10 cellular contexts compared by ENCODE assay signal in the genomic region with DNA sequence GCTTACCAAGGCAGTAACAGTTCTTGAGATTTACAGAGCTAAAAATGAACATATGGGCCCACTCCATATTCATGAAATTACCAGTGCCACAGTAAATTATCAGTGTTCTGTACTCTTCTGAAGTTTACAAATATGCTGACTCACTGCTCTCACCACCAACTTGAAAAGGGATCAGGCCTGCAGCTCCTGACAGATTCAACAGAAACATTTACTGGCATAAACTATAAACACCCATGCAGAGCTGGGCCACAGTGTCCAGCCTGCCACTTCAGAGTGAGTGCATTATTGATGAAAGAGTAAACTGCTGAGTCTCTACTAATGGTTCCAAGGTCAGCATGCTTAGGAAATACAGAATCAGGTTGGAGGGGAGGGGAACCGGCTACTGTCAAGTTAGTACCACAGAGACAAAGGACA.
DNase-seq lines count a peak whose midpoint lies in the region; ATAC-seq, FAIRE-seq and TF ChIP-seq lines count a peak whose summit lies in the region.
"Had no signal": no experiment of that assay in that cellular context is flagged by ENCODE, and none has a peak within 500 bp of the region (broad histone marks: within the 10 kb centered on the region; RNA-seq: fewer than 3 reads in every experiment).

No MANE protein-coding gene starts in this region.

- POLR2A ChIA-PET in A673 (lab: Charles Lee; ENCODE audit: low non-redundant PET) = no interaction called here

- no peaks in the 10 kb centered on the region for H3K27me3 ChIP-seq in A673 (replicated peaks; ENCODE audit: insufficient read depth, low read depth, low read length, poor library complexity)
- no peaks in the 10 kb centered on the region for H3K27me3 ChIP-seq in KMS-11 (ENCODE audit: insufficient read depth, low read depth)
- H3K27me3 ChIP-seq in bronchial epithelial cell (ENCODE audit: control insufficient read depth, insufficient read depth, low read length) = no peaks in the 10 kb centered on the region

- no peaks in the 10 kb centered on the region for H3K9me3 ChIP-seq in A673 (ENCODE audit: low read depth, low read length, poor library complexity, severe bottlenecking)
- H3K9me3 ChIP-seq: thoracic aorta had no signal

- DNase-seq in A673 (ENCODE audit: low spot score) (peak; percentile 39), bronchial epithelial cell (ENCODE audit: low read depth) (peak; percentile 38), lung microvascular endothelial cell (ENCODE audit: low read depth in 2 of 2) (peak; percentile 19 to 36), cerebellar nuclear complex (lab: John Stamatoyannopoulos, UW) (no peak), NCI-H748 treated with DMSO at 0.1 percent for 48 hours (lab: John Stamatoyannopoulos, UW) (no peak)
- DNase-seq: activated B cell treated with CpG ODN at 0.5 μM for 24 hours had no signal

- H3K4me3 ChIP-seq in A673 (ENCODE audit: low read depth, low read length, poor library complexity, severe bottlenecking) = no peak overlapping the region
- H3K4me3 ChIP-seq in KMS-11 (IDR thresholded peaks at IDR 0.05; ENCODE audit: insufficient read depth, low read depth, low read length) = no peak overlapping the region
- no peak overlapping the region for H3K4me3 ChIP-seq in bronchial epithelial cell (ENCODE audit: low read depth, low read length)
- H3K4me3 ChIP-seq: thoracic aorta had no signal

- H3K36me3 ChIP-seq in A673 (ENCODE audit: insufficient read depth, low read length, poor library complexity, severe bottlenecking) (peaks cover 18% of the 10 kb centered on the region), KMS-11 (ENCODE audit: insufficient read depth) (no peaks in the 10 kb centered on the region; the same call in 1 of the 2 replicates), bronchial epithelial cell (ENCODE audit: control insufficient read depth, insufficient read depth, low read length) (peaks cover 7% of the 10 kb centered on the region)
- H3K36me3 ChIP-seq: thoracic aorta had no signal

- H3K27ac ChIP-seq in A673 (ENCODE audit: low read depth, low read length, poor library complexity, severe bottlenecking) = peak overlapping the region; percentile 40
- peak overlapping the region; percentile 94 for H3K27ac ChIP-seq in KMS-11
- H3K27ac ChIP-seq: thoracic aorta had no signal

- peak overlapping the region; percentile 60; the same call in 1 of the 2 replicates for H3K9ac ChIP-seq in KMS-11

- H3K4me1 ChIP-seq in A673 (ENCODE audit: insufficient read depth, low read length, poor library complexity, severe bottlenecking) (peaks cover 54% of the 10 kb centered on the region), KMS-11 (ENCODE audit: low read depth, poor library complexity, severe bottlenecking) (peaks cover 67% of the 10 kb centered on the region)

- ATAC-seq in GM18861 (IDR thresholded peaks at IDR 0.05; ENCODE audit: unreplicated experiment) = no peak
- no peak for ATAC-seq in GM21529 (IDR thresholded peaks at IDR 0.05; ENCODE audit: unreplicated experiment)

- no peak overlapping the region for H2AFZ ChIP-seq in KMS-11 (ENCODE audit: low read depth)

- intact Hi-C loops in A673 (cut with micrococcal nuclease; ENCODE audit: unreplicated experiment) = no loop called here

- TF ChIP-seq CTCF in A673 (conservative IDR thresholded peaks at IDR 0.05; ENCODE audit: low read depth, low read length) = no peak
- TF ChIP-seq CTCF in KMS-11 (conservative IDR thresholded peaks at IDR 0.05; ENCODE audit: low read depth, low read length) = no peak
- no peak for TF ChIP-seq CTCF in bronchial epithelial cell (IDR thresholded peaks at IDR 0.05; ENCODE audit: insufficient read depth, low read length, severe bottlenecking)

- no TSS peak for BruUV-seq in A673 (replicated peaks; lab: Mats Ljungman, UMichigan)

- CTCF ChIA-PET in A673 (lab: Charles Lee) = no interaction called here

- H3K4me2 ChIP-seq in KMS-11 = peak overlapping the region; percentile 55

- no peaks in the 10 kb centered on the region for H4K20me1 ChIP-seq in KMS-11 (ENCODE audit: insufficient read depth)

- no peak for FAIRE-seq in bronchial epithelial cell (lab: Jason Lieb, UNC)

- peaks cover 33% of the 10 kb centered on the region for H3K79me2 ChIP-seq in KMS-11 (ENCODE audit: insufficient read depth, low read depth)

Comparison
In these comparisons a context has a peak if more than half of its experiments do, and no peak if none do; other contexts are left out.
1. DNase-seq: peak in A673 (single experiment), bronchial epithelial cell (single experiment) and lung microvascular endothelial cell (2 of 2); none in cerebellar nuclear complex (0 of 2) and NCI-H748 treated with DMSO at 0.1 percent for 48 hours (single experiment).